ENCODE assay signal across 8 cellular contexts in genomic region chr2:42770288-42771131, GRCh38. TPM values are rescaled to one million over a fixed set of nuclear protein-coding genes. Genes with fewer than 3 reads are reported as not detected.
DNase-seq lines count a peak whose midpoint lies in the region; ATAC-seq and TF ChIP-seq lines count a peak whose summit lies in the region.

No MANE protein-coding gene starts in this region.

- no peaks in the 10 kb centered on the region for H3K9me3 ChIP-seq in AG04450 (ENCODE audit: control insufficient read depth, insufficient read depth, low read length)
- H3K9me3 ChIP-seq in T-helper 17 cell (ENCODE audit: control insufficient read depth, low read length, poor library complexity, severe bottlenecking), result no peaks in the 10 kb centered on the region
- no peaks in the 10 kb centered on the region for H3K9me3 ChIP-seq in heart left ventricle
- no peaks in the 10 kb centered on the region for H3K9me3 ChIP-seq in gastrocnemius medialis

- peaks cover 2% of the 10 kb centered on the region for H3K36me3 Mint-ChIP-seq in T-helper 17 cell (ENCODE audit: low read depth)

- H3K36me3 ChIP-seq in heart left ventricle, result no peaks in the 10 kb centered on the region
- H3K36me3 ChIP-seq in gastrocnemius medialis, result no peaks in the 10 kb centered on the region

- H3K27ac ChIP-seq in AG04450 (ENCODE audit: low read depth, low read length), result no peak overlapping the region
- peak overlapping the region in 1 of 12 donors; percentile 32 for H3K27ac ChIP-seq in heart left ventricle
- no peak overlapping the region for H3K27ac ChIP-seq in gastrocnemius medialis

- WGBS in heart left ventricle, 4 donors, result 67 to 75% (median 71%) methylated on average over 13 to 19 of the region's 19 CpGs

- no peaks in the 10 kb centered on the region for H3K27me3 ChIP-seq in AG04450 (ENCODE audit: control insufficient read depth, insufficient read depth, low read length)
- no peaks in the 10 kb centered on the region for H3K27me3 ChIP-seq in heart left ventricle
- H3K27me3 ChIP-seq in gastrocnemius medialis, result no peaks in the 10 kb centered on the region

- no peak overlapping the region for H3K4me3 ChIP-seq in AG04450 (ENCODE audit: low read depth, low read length)
- H3K4me3 ChIP-seq in Jurkat, Clone E6-1 (ENCODE audit: low read length), result no peak overlapping the region
- no peak overlapping the region for H3K4me3 ChIP-seq in heart left ventricle
- H3K4me3 ChIP-seq in gastrocnemius medialis, result no peak overlapping the region

- no peaks in the 10 kb centered on the region for H3K27me3 Mint-ChIP-seq in T-helper 17 cell

- H3K4me3 Mint-ChIP-seq in T-helper 17 cell, result no peak overlapping the region

- intact Hi-C loops in heart left ventricle (cut with DNase I), result no loop called here
- intact Hi-C loops in gastrocnemius medialis (cut with DNase I; ENCODE audit: low total_unique reads), result no loop called here

- no peaks in the 10 kb centered on the region for H3K4me1 ChIP-seq in heart left ventricle
- no peaks in the 10 kb centered on the region for H3K4me1 ChIP-seq in gastrocnemius medialis

- H3K4me1 Mint-ChIP-seq in T-helper 17 cell, result peaks cover 10% of the 10 kb centered on the region

- in situ Hi-C loops in gastrocnemius medialis (cut with MboI; ENCODE audit: low sequenced_read_pairs in 4 of 4), result no loop called here

- POLR2A ChIA-PET in AG04450 (lab: Yijun Ruan, JAX), result no interaction called here

- ATAC-seq in GM18511 (IDR thresholded peaks at IDR 0.05; ENCODE audit: unreplicated experiment), result peak; percentile 57
- peak; percentile 44 for ATAC-seq in T-helper 17 cell
- peak; percentile 40 to 76 (median 68) for ATAC-seq in heart left ventricle
- peak; percentile 65 to 68 for ATAC-seq in gastrocnemius medialis

- TF ChIP-seq CTCF in AG04450 (IDR thresholded peaks at IDR 0.05; ENCODE audit: low read depth, low read length) (peak; percentile 45), heart left ventricle (IDR thresholded peaks at IDR 0.05) (peak in 11 of 12 donors; percentile 11 to 47 (median 39)), gastrocnemius medialis (IDR thresholded peaks at IDR 0.05 in 4 of 5, conservative IDR thresholded peaks at IDR 0.05 in 1 of 5) (peak; percentile 16 to 56 (median 30))

- H3K27ac Mint-ChIP-seq in T-helper 17 cell, result no peak overlapping the region

- no peak for TF ChIP-seq POLR2A in heart left ventricle (IDR thresholded peaks at IDR 0.05)
- no peak for TF ChIP-seq POLR2A in gastrocnemius medialis (IDR thresholded peaks at IDR 0.05)

- DNase-seq in AG04450 (ENCODE audit: low read depth, low spot score) (no peak), T-helper 17 cell (no peak), heart left ventricle (no peak), gastrocnemius medialis (peak in 1 of 2 donors; percentile 23), DMS79 (lab: John Stamatoyannopoulos, UW) (no peak)
- DNase-seq in Jurkat, Clone E6-1 (ENCODE audit: low read depth, low spot score), result peak; percentile 20
- no peak for DNase-seq in central memory CD4-positive, alpha-beta T cell

- CTCF ChIA-PET in AG04450 (lab: Charles Lee), result no interaction called here

RNA-seq across cellular contexts. Expression of gene OXER1, which starts 6.6 kb away (rescaled TPM):
- polyA plus RNA-seq in AG04450 (2011; rRNA removed) (0.27 and 0.37 TPM in 2 replicates), heart left ventricle (under 1 TPM; 0.22 to 0.53 TPM)
- 0.26 and 0.32 TPM in 2 replicates for polyA minus RNA-seq in AG04450 (2011; rRNA and poly(A)+ RNA removed)
- polyA plus RNA-seq in Jurkat, Clone E6-1 (2012; ENCODE audit: insufficient read depth, insufficient read length), result not detected
- total RNA-seq in T-helper 17 cell (under 1 TPM in 1 of 2 donors, not detected in 1; 0.25 TPM), heart left ventricle (1 to 10 TPM in 1 of 9 donors, under 1 TPM in 6, not detected in 2; 0.28 to 2.2 (median 0.48) TPM), gastrocnemius medialis (under 1 TPM in 1 of 4 donors, not detected in 3; 0.56 TPM)

RNA-seq across cellular contexts. Expression of gene HAAO, which starts 21.9 kb away (rescaled TPM):
- 3.1 and 4.2 TPM in 2 replicates for polyA plus RNA-seq in AG04450 (2011; rRNA removed)
- 3.5 and 3.9 TPM in 2 replicates for polyA minus RNA-seq in AG04450 (2011; rRNA and poly(A)+ RNA removed)
- polyA plus RNA-seq in Jurkat, Clone E6-1 (2012; ENCODE audit: insufficient read depth, insufficient read length), result not detected
- total RNA-seq in T-helper 17 cell, result under 1 TPM in 1 of 2 donors, not detected in 1; 0.37 TPM
- total RNA-seq in heart left ventricle, result 10 to 100 TPM in 1 of 9 donors, 1 to 10 TPM in 8; 1.3 to 10.6 (median 2.2) TPM
- polyA plus RNA-seq in heart left ventricle, result 1 to 10 TPM; 1.3 to 2.4 TPM
- 1 to 10 TPM in 3 of 4 donors, under 1 TPM in 1; 0.53 to 2.5 (median 2.1) TPM for total RNA-seq in gastrocnemius medialis
